ENCODE assay signal across 24 cellular contexts in genomic region chr15:78616506-78616905, GRCh38. TPM values are rescaled to one million over a fixed set of nuclear protein-coding genes. Genes with fewer than 3 reads are reported as not detected.
DNase-seq lines count a peak whose midpoint lies in the region; ATAC-seq and FAIRE-seq lines count a peak whose summit lies in the region.
"Had no signal": no experiment of that assay in that cellular context is flagged by ENCODE, and none has a peak within 500 bp of the region (broad histone marks: within the 10 kb centered on the region; RNA-seq: fewer than 3 reads in every experiment).

No MANE protein-coding gene starts in this region.

- no peak for FAIRE-seq in small intestine (lab: Jason Lieb, UNC)
- FAIRE-seq: G401.6 had no signal

- no peaks in the 10 kb centered on the region for H3K9me3 ChIP-seq in small intestine (ENCODE audit: control insufficient read depth, low read depth)

- H3K4me3 ChIP-seq in H7 (ENCODE audit: insufficient read depth, low read depth, low read length) (no peak overlapping the region), small intestine (ENCODE audit: low read depth in 1 of 2, low read length in 2 of 2) (no peak overlapping the region)
- H3K4me3 ChIP-seq: PC-9 had no signal

- H3K36me3 Mint-ChIP-seq in stimulated activated effector memory CD8-positive, alpha-beta T cell treated with anti-CD3 and anti-CD28 coated beads, Interleukin-12 subunit alpha, Interleukin-12 subunit beta, amount 100 ng/mL, for 72 hours: no peaks in the 10 kb centered on the region
- H3K36me3 Mint-ChIP-seq: CD4-positive, alpha-beta memory T cell had no signal

- peak overlapping the region; percentile 26 for H3K27ac Mint-ChIP-seq in stimulated activated effector memory CD8-positive, alpha-beta T cell treated with anti-CD3 and anti-CD28 coated beads, Interleukin-12 subunit alpha, Interleukin-12 subunit beta, amount 100 ng/mL, for 72 hours
- H3K27ac Mint-ChIP-seq: CD4-positive, alpha-beta memory T cell had no signal

- peaks cover 5% of the 10 kb centered on the region for H3K4me1 Mint-ChIP-seq in stimulated activated effector memory CD8-positive, alpha-beta T cell treated with anti-CD3 and anti-CD28 coated beads, Interleukin-12 subunit alpha, Interleukin-12 subunit beta, amount 100 ng/mL, for 72 hours

- no peak for ATAC-seq in stimulated activated effector memory CD8-positive, alpha-beta T cell treated with anti-CD3 and anti-CD28 coated beads, Interleukin-12 subunit alpha, Interleukin-12 subunit beta, amount 100 ng/mL, for 72 hours
- ATAC-seq in GM21390 (IDR thresholded peaks at IDR 0.05; ENCODE audit: unreplicated experiment): no peak

- H3K4me1 ChIP-seq in small intestine (ENCODE audit: control insufficient read depth in 2 of 2, insufficient read depth in 1 of 2, low read depth in 1 of 2, low read length in 1 of 2): no peaks in the 10 kb centered on the region

- no peaks in the 10 kb centered on the region for H3K9me3 Mint-ChIP-seq in stimulated activated effector memory CD8-positive, alpha-beta T cell treated with anti-CD3 and anti-CD28 coated beads, Interleukin-12 subunit alpha, Interleukin-12 subunit beta, amount 100 ng/mL, for 72 hours
- H3K9me3 Mint-ChIP-seq: CD4-positive, alpha-beta memory T cell had no signal

- H3K36me3 ChIP-seq in H7 (replicated peaks; ENCODE audit: control insufficient read depth, insufficient read depth, low read length): no peaks in the 10 kb centered on the region
- no peaks in the 10 kb centered on the region for H3K36me3 ChIP-seq in small intestine (ENCODE audit: control insufficient read depth in 2 of 2, insufficient read depth in 2 of 2, low read length in 2 of 2)

- no peak overlapping the region for H3K27ac ChIP-seq in small intestine (ENCODE audit: low read depth in 1 of 2, low read length in 1 of 2)
- H3K27ac ChIP-seq: PC-9 had no signal

- H3K4me3 Mint-ChIP-seq in stimulated activated effector memory CD8-positive, alpha-beta T cell treated with anti-CD3 and anti-CD28 coated beads, Interleukin-12 subunit alpha, Interleukin-12 subunit beta, amount 100 ng/mL, for 72 hours: no peak overlapping the region
- H3K4me3 Mint-ChIP-seq: CD4-positive, alpha-beta memory T cell had no signal

- WGBS in small intestine, 3 donors: 65 to 82% (median 71%) methylated on average over 2 of the region's 2 CpGs

- peak; percentile 11 for DNase-seq in H7
- peak; percentile 76 for DNase-seq in NCI-H69 (lab: John Stamatoyannopoulos, UW)
- DNase-seq in mesenteric fat pad (ENCODE audit: low spot score): peak; percentile 43
- no peak for DNase-seq in stimulated activated effector memory CD8-positive, alpha-beta T cell treated with anti-CD3 and anti-CD28 coated beads, Interleukin-12 subunit alpha, Interleukin-12 subunit beta, amount 100 ng/mL, for 72 hours (ENCODE audit: low spot score in 2 of 2)
- DNase-seq in small intestine: no peak
- no peak for DNase-seq in activated CD4-positive, alpha-beta T cell treated with anti-CD3 and anti-CD28 coated beads for 4 hours
- DNase-seq: C1 segment of cervical spinal cord; CD4-positive, alpha-beta memory T cell; COR-L47; NCI-H1092; NCI-H1417 treated with DMSO at 0.1 percent for 48 hours; NCI-H1694 treated with DMSO at 0.1 percent for 48 hours; NCI-H2081 treated with DMSO at 0.1 percent for 48 hours; NCI-H2171; NCI-H524; NCI-H774; PC-9; Right ventricle myocardium superior had no signal

- H3K27me3 ChIP-seq in H7 (ENCODE audit: control insufficient read depth, insufficient read depth, low read length): peaks cover 27% of the 10 kb centered on the region
- H3K27me3 ChIP-seq in small intestine (ENCODE audit: control insufficient read depth in 2 of 2, insufficient read depth in 2 of 2, low read length in 2 of 2): peaks cover 10 to 20% of the 10 kb centered on the region in 2 donors

RNA-seq across cellular contexts. Expression of gene CHRNA3, which starts 4.3 kb away (rescaled TPM):
- 2.6 and 4.4 TPM in 2 replicates for total RNA-seq in H7 (2014; rRNA removed; shearing (Covaris generic))
- not detected for total RNA-seq in mesenteric fat pad
- polyA plus RNA-seq in small intestine: 1 to 10 TPM in 1 of 3 donors, not detected in 2; 7.3 TPM
- total RNA-seq: A673; CD4-positive, alpha-beta memory T cell; HT-29; PC-9; RPMI7951 had no signal
- polyA plus RNA-seq: CD4-positive, alpha-beta memory T cell had no signal

RNA-seq across cellular contexts. Expression of gene CHRNB4, which starts 24.5 kb away (rescaled TPM):
- total RNA-seq in H7 (2014; rRNA removed; shearing (Covaris generic)): 2.7 and 4.3 TPM in 2 replicates
- not detected for total RNA-seq in mesenteric fat pad
- polyA plus RNA-seq in small intestine: 1 to 10 TPM in 1 of 3 donors, not detected in 2; 1.4 TPM
- total RNA-seq: A673; CD4-positive, alpha-beta memory T cell; H4; HT-29; Right ventricle myocardium superior; RPMI7951 had no signal
- polyA plus RNA-seq: CD4-positive, alpha-beta memory T cell had no signal

RNA-seq across cellular contexts. Expression of gene CHRNA5, which starts 51.2 kb away (rescaled TPM):
- 7.8 and 10.0 TPM in 2 replicates for total RNA-seq in H7 (2014; rRNA removed; shearing (Covaris generic))
- 1.7 TPM for total RNA-seq in mesenteric fat pad
- 1 to 10 TPM in 1 of 3 donors, under 1 TPM in 2; 0.67 to 9.8 (median 0.81) TPM for polyA plus RNA-seq in small intestine

Comparison
In these comparisons a context has a peak if more than half of its experiments do, and no peak if none do; other contexts are left out.
1. DNase-seq: peak in H7 (single experiment), NCI-H69 (single experiment) and mesenteric fat pad (single experiment); none in stimulated activated effector memory CD8-positive, alpha-beta T cell treated with anti-CD3 and anti-CD28 coated beads, Interleukin-12 subunit alpha, Interleukin-12 subunit beta, amount 100 ng/mL, for 72 hours (0 of 2), small intestine (single experiment) and activated CD4-positive, alpha-beta T cell treated with anti-CD3 and anti-CD28 coated beads for 4 hours (0 of 2).